20 cellular contexts compared by ENCODE assay signal in the genomic region with DNA sequence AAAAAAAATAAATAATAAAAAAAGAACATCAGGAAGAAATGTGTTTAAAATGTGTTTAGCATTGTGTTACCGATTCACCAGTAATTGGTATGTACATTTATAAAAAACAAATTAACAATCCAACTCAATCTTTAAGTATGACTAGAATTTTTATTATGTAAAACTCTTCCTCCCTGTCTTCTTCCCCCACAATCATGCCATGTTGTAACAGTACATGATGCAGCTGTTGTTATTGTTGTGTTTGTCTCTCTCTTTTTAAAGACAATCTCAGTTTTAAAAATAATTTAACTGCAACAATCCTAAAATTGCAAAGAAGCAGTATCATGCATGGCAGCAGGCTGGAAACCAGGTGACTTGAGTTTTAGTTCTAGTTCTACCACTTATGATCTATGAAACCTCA.
DNase-seq lines count a peak whose midpoint lies in the region; ATAC-seq, FAIRE-seq and TF ChIP-seq lines count a peak whose summit lies in the region.
"Had no signal": no experiment of that assay in that cellular context is flagged by ENCODE, and none has a peak within 500 bp of the region (broad histone marks: within the 10 kb centered on the region; RNA-seq: fewer than 3 reads in every experiment).

No MANE protein-coding gene starts in this region.

- FAIRE-seq in GM19239 (lab: Jason Lieb, UNC) (peak; percentile 45), endometrium (lab: Jason Lieb, UNC) (peak; percentile 41), kidney (lab: Jason Lieb, UNC) (peak; percentile 37)
- FAIRE-seq: D721Med, GM12878, H1 had no signal

- no peaks in the 10 kb centered on the region for H3K36me3 ChIP-seq in kidney (ENCODE audit: control insufficient read depth in 1 of 2, insufficient read depth in 2 of 2, low read length in 2 of 2)
- H3K36me3 ChIP-seq: BE2C; BLaER1 treated with 17β-estradiol and CSF1 and Interleukin-3, amounts not matched to agents 10 nM and 100 nM had no signal

- no peaks in the 10 kb centered on the region for H3K9me3 ChIP-seq in kidney (ENCODE audit: control insufficient read depth in 1 of 2, low read length in 2 of 2)
- H3K9me3 ChIP-seq: BE2C; BLaER1 treated with 17β-estradiol and CSF1 and Interleukin-3, amounts not matched to agents 10 nM and 100 nM had no signal

- no peak overlapping the region for H3K4me3 ChIP-seq in kidney (ENCODE audit: low read length in 2 of 2)
- H3K4me3 ChIP-seq: BLaER1 treated with 17β-estradiol and CSF1 and Interleukin-3, amounts not matched to agents 10 nM and 100 nM; GM12878 had no signal

- ATAC-seq in GM21390 (IDR thresholded peaks at IDR 0.05; ENCODE audit: unreplicated experiment) (no peak), foreskin keratinocyte (no peak)
- ATAC-seq: GM12878, HCT116 had no signal

- peaks cover 5% of the 10 kb centered on the region in 2 donors for H3K4me1 ChIP-seq in kidney (ENCODE audit: control insufficient read depth in 1 of 2, insufficient read depth in 1 of 2, low read depth in 1 of 2, low read length in 2 of 2)
- H3K4me1 ChIP-seq in foreskin keratinocyte = no peaks in the 10 kb centered on the region
- H3K4me1 ChIP-seq: BE2C; BLaER1 treated with 17β-estradiol and CSF1 and Interleukin-3, amounts not matched to agents 10 nM and 100 nM had no signal

- intact Hi-C loops in kidney (cut with DNase I) = no loop called here

- H3K9ac ChIP-seq in kidney (ENCODE audit: low read length in 2 of 2) = no peak overlapping the region
- H3K9ac ChIP-seq: BLaER1 treated with 17β-estradiol and CSF1 and Interleukin-3, amounts not matched to agents 10 nM and 100 nM had no signal

- no peaks in the 10 kb centered on the region for H3K27me3 ChIP-seq in foreskin keratinocyte
- H3K27me3 ChIP-seq: BE2C; BLaER1 treated with 17β-estradiol and CSF1 and Interleukin-3, amounts not matched to agents 10 nM and 100 nM had no signal

- H3K27ac ChIP-seq in kidney (ENCODE audit: low read depth in 2 of 2, low read length in 2 of 2) = no peak overlapping the region
- H3K27ac ChIP-seq in foreskin keratinocyte = no peak overlapping the region
- H3K27ac ChIP-seq: BLaER1 treated with 17β-estradiol and CSF1 and Interleukin-3, amounts not matched to agents 10 nM and 100 nM had no signal

- TF ChIP-seq CTCF in kidney (IDR thresholded peaks at IDR 0.05; ENCODE audit: borderline replicate concordance, extremely low read depth, insufficient read depth) (no peak), foreskin keratinocyte (conservative IDR thresholded peaks at IDR 0.05) (no peak)

- DNase-seq in GM19239 (ENCODE audit: insufficient read length, low spot score) = no peak
- no peak for DNase-seq in kidney
- DNase-seq in stimulated activated CD8-positive, alpha-beta memory T cell treated with anti-CD3 and anti-CD28 coated beads, Interleukin-4, amount 100 ng/mL, for 48 hours = no peak
- DNase-seq in foreskin keratinocyte = no peak
- DNase-seq: AML-193; BE2C; CD4-positive, alpha-beta T cell; CD8-positive, alpha-beta memory T cell; DMS 273 treated with DMSO at 0.1 percent for 48 hours; DMS79; EL; GDM1; H7 had no signal
